ENCODE assay signal across 3 cellular contexts in genomic region chr10:34731213-34731612, GRCh38.
TF ChIP-seq lines count a peak whose summit lies in the region.

No MANE protein-coding gene starts in this region.

TF ChIP-seq in A549, 52 proteins besides CTCF, POLR2A, EP300 and RAD21:
- TF ChIP-seq MAFK (IDR thresholded peaks at IDR 0.05; ENCODE audit: partially characterized antibody) (peak; percentile 96), FOXS1 (CRISPR knock-in tag; IDR thresholded peaks at IDR 0.05) (no peak)
TF ChIP-seq in A549: peak in this region for 1.

TF ChIP-seq in HEK293, 187 proteins besides CTCF, POLR2A, EP300 and RAD21:
- TF ChIP-seq REST (tag by site-specific recombination; IDR thresholded peaks at IDR 0.05) (no peak), FEZF1 (tag by site-specific recombination; IDR thresholded peaks at IDR 0.05) (peak; percentile 58), ZSCAN18 (tag by site-specific recombination; IDR thresholded peaks at IDR 0.05) (no peak), ZSCAN30 (tag by site-specific recombination; IDR thresholded peaks at IDR 0.05) (peak; percentile 17; the same call in 1 of the 2 replicates), ZSCAN4 (tag by site-specific recombination; IDR thresholded peaks at IDR 0.05) (no peak), ZNF585B (tag by site-specific recombination; IDR thresholded peaks at IDR 0.05) (no peak), ZBTB1 (tag by site-specific recombination; IDR thresholded peaks at IDR 0.05) (no peak), ZNF366 (tag by site-specific recombination; conservative IDR thresholded peaks at IDR 0.05) (no peak), OVOL3 (tag by site-specific recombination; IDR thresholded peaks at IDR 0.05) (no peak), ZNF114 (tag by site-specific recombination; IDR thresholded peaks at IDR 0.05) (no peak), YY1 (tag by site-specific recombination; IDR thresholded peaks at IDR 0.05) (no peak), ZNF37A (tag by site-specific recombination; IDR thresholded peaks at IDR 0.05) (no peak), ZNF658 (tag by site-specific recombination; IDR thresholded peaks at IDR 0.05) (no peak), ZFP69B (tag by site-specific recombination; IDR thresholded peaks at IDR 0.05) (no peak), ZNF26 (tag by site-specific recombination; IDR thresholded peaks at IDR 0.05) (no peak)

TF ChIP-seq in H1, 55 proteins besides CTCF, POLR2A, EP300 and RAD21:
- TF ChIP-seq PHF8 (conservative IDR thresholded peaks at IDR 0.05; ENCODE audit: low read depth, low read length) (no peak), MAFK (IDR thresholded peaks at IDR 0.05; ENCODE audit: low read depth, low read length) (peak; percentile 76)
